12 cellular contexts compared by ENCODE assay signal in genomic region chr7:116772423-116772852, GRCh38.
DNase-seq lines count a peak whose midpoint lies in the region; ATAC-seq and TF ChIP-seq lines count a peak whose summit lies in the region.
"Had no signal": no experiment of that assay in that cellular context is flagged by ENCODE, and none has a peak within 500 bp of the region (broad histone marks: within the 10 kb centered on the region; RNA-seq: fewer than 3 reads in every experiment).

No MANE protein-coding gene starts in this region.

- no peaks in the 10 kb centered on the region for H3K27me3 ChIP-seq in Panc1 (ENCODE audit: control insufficient read depth, insufficient read depth, low read length)
- H3K27me3 ChIP-seq in HAP-1 (ENCODE audit: low read depth), result no peaks in the 10 kb centered on the region

- intact Hi-C loops in Calu3 (cut with micrococcal nuclease; ENCODE audit: unreplicated experiment) (no loop called here), Panc1 (cut with micrococcal nuclease; ENCODE audit: unreplicated experiment) (no loop called here)

- H3K9me3 Mint-ChIP-seq in Calu3 (ENCODE audit: low read depth, unreplicated experiment), result no peaks in the 10 kb centered on the region
- no peaks in the 10 kb centered on the region for H3K9me3 Mint-ChIP-seq in glutamatergic neuron (ENCODE audit: unreplicated experiment)
- H3K9me3 Mint-ChIP-seq: CD8-positive, alpha-beta T cell; natural killer cell had no signal

- H3K27ac Mint-ChIP-seq in Calu3 (ENCODE audit: unreplicated experiment) (peak overlapping the region; percentile 45), glutamatergic neuron (ENCODE audit: unreplicated experiment) (no peak overlapping the region)
- H3K27ac Mint-ChIP-seq: CD8-positive, alpha-beta T cell; natural killer cell had no signal

- H3K4me1 Mint-ChIP-seq in Calu3 (ENCODE audit: low read depth, unreplicated experiment) (peaks cover 82% of the 10 kb centered on the region), glutamatergic neuron (ENCODE audit: low read depth, unreplicated experiment) (no peaks in the 10 kb centered on the region)
- H3K4me1 Mint-ChIP-seq: natural killer cell had no signal

- H3K4me3 ChIP-seq in Panc1 (ENCODE audit: low read depth in 2 of 2, low read length in 2 of 2), result no peak overlapping the region
- H3K4me3 ChIP-seq in mesodermal cell (ENCODE audit: extremely low read depth, insufficient read depth, low read length, poor library complexity, severe bottlenecking), result no peak overlapping the region
- no peak overlapping the region for H3K4me3 ChIP-seq in HAP-1

- no peak for DNase-seq in Calu3
- peak; percentile 57 for DNase-seq in Panc1 (ENCODE audit: low read depth, low spot score)
- peak; percentile 66 for DNase-seq in epithelial cell of prostate (ENCODE audit: low read depth, low spot score)
- no peak for DNase-seq in glutamatergic neuron
- no peak for DNase-seq in NCI-H1417 treated with DMSO at 0.1 percent for 48 hours (lab: John Stamatoyannopoulos, UW)
- no peak for DNase-seq in HAP-1 (ENCODE audit: low spot score in 2 of 2)
- DNase-seq: CD8-positive, alpha-beta T cell; KBM-7; natural killer cell; NCI-H446 had no signal

- CTCF ChIA-PET in Calu3 (lab: Charles Lee), result interaction anchor here (0.7 to 1.6 kb wide), 6 partner anchors 14 to 101 kb away, joined by 3 to 7 read pairs (median 4); partner anchors contain the start of gene MET
- CTCF ChIA-PET in Panc1 (lab: Charles Lee), result no interaction called here

- H3K36me3 Mint-ChIP-seq in Calu3 (ENCODE audit: insufficient read depth, unreplicated experiment), result peaks cover 85% of the 10 kb centered on the region
- H3K36me3 Mint-ChIP-seq in glutamatergic neuron (ENCODE audit: unreplicated experiment), result no peaks in the 10 kb centered on the region
- H3K36me3 Mint-ChIP-seq: CD8-positive, alpha-beta T cell; natural killer cell had no signal

- H3K9me3 ChIP-seq in Panc1 (ENCODE audit: control insufficient read depth, insufficient read depth, low read depth, low read length), result peaks cover 17% of the 10 kb centered on the region; the same call in 1 of the 2 replicates
- H3K9me3 ChIP-seq in mesodermal cell (ENCODE audit: control insufficient read depth, low read length), result no peaks in the 10 kb centered on the region
- no peaks in the 10 kb centered on the region; the same call in 1 of the 2 replicates for H3K9me3 ChIP-seq in HAP-1

- H3K27ac ChIP-seq in Panc1 (ENCODE audit: low read length) (no peak overlapping the region), epithelial cell of prostate (peak overlapping the region; percentile 96), mesodermal cell (ENCODE audit: low read depth, low read length, severe bottlenecking) (peak overlapping the region; percentile 46)

- H3K27me3 Mint-ChIP-seq in Calu3 (ENCODE audit: unreplicated experiment), result no peaks in the 10 kb centered on the region
- H3K27me3 Mint-ChIP-seq in glutamatergic neuron (ENCODE audit: unreplicated experiment), result no peaks in the 10 kb centered on the region

- H3K4me1 ChIP-seq in Panc1 (ENCODE audit: control insufficient read depth, insufficient read depth, low read length) (peaks cover 12% of the 10 kb centered on the region), mesodermal cell (ENCODE audit: control insufficient read depth, insufficient read depth, low read length, poor library complexity, severe bottlenecking) (peaks cover 6% of the 10 kb centered on the region), HAP-1 (peaks cover 2% of the 10 kb centered on the region; the same call in 1 of the 2 replicates)

- POLR2A ChIA-PET in Panc1 (lab: Charles Lee), result no interaction called here

- TF ChIP-seq CTCF in Calu3 (IDR thresholded peaks at IDR 0.05; ENCODE audit: unreplicated experiment) (no peak), Panc1 (IDR thresholded peaks at IDR 0.05) (no peak), glutamatergic neuron (IDR thresholded peaks at IDR 0.05; ENCODE audit: partially characterized antibody, unreplicated experiment) (no peak)

- ATAC-seq in Panc1 (peak; percentile 69), GM21576 (IDR thresholded peaks at IDR 0.05; ENCODE audit: unreplicated experiment) (no peak)
- ATAC-seq: CD8-positive, alpha-beta T cell; natural killer cell had no signal

- BruUV-seq in Calu3 (replicated peaks; lab: Mats Ljungman, UMichigan) (no TSS peak), Panc1 (replicated peaks; lab: Mats Ljungman, UMichigan) (no TSS peak)

- in situ Hi-C loops in Panc1 (cut with HindIII; ENCODE audit: low pct_unique_long_range_greater_than_20kb, low sequenced_read_pairs), result no loop called here
- in situ Hi-C loops in HAP-1 (cut with MboI; ENCODE audit: low sequenced_read_pairs), result no loop called here

- H3K4me3 Mint-ChIP-seq in Calu3 (ENCODE audit: low read depth, unreplicated experiment), result no peak overlapping the region
- H3K4me3 Mint-ChIP-seq in glutamatergic neuron (ENCODE audit: unreplicated experiment), result no peak overlapping the region
- H3K4me3 Mint-ChIP-seq: CD8-positive, alpha-beta T cell; natural killer cell had no signal

- H3K36me3 ChIP-seq in Panc1 (ENCODE audit: control insufficient read depth, insufficient read depth, low read length), result peaks cover 20% of the 10 kb centered on the region
- no peaks in the 10 kb centered on the region for H3K36me3 ChIP-seq in mesodermal cell (ENCODE audit: control insufficient read depth, insufficient read depth, low read length)
- H3K36me3 ChIP-seq in HAP-1 (replicated peaks), result peaks cover 7% of the 10 kb centered on the region; the same call in 1 of the 2 replicates

Comparison
In these comparisons a context has a peak if more than half of its experiments do, and no peak if none do; other contexts are left out.
1. DNase-seq: peak in Panc1 (single experiment) and epithelial cell of prostate (single experiment); none in Calu3 (single experiment), glutamatergic neuron (single experiment), NCI-H1417 treated with DMSO at 0.1 percent for 48 hours (single experiment) and HAP-1 (0 of 2).